9 cellular contexts compared by ENCODE assay signal in the genomic region with DNA sequence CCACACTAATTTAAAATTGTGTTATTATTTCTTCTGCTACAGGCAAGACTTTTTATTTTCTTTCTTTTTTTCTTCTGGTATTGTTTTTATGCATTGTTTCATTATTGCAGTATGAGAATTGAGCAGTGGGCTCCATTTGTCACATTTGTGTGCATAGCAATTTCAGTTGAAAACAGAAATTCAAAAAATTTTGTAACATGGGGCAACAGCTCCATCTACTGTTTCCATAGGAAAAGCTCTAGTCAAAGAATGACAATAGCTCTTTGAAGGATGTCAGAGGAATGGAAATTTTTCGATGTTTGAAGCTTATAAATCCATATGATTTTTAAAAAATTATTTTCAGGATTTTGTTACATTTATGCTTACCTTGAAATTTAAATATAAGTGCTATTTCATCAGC.
DNase-seq lines count a peak whose midpoint lies in the region; ATAC-seq and TF ChIP-seq lines count a peak whose summit lies in the region.
"Had no signal": no experiment of that assay in that cellular context is flagged by ENCODE, and none has a peak within 500 bp of the region (broad histone marks: within the 10 kb centered on the region; RNA-seq: fewer than 3 reads in every experiment).

No MANE protein-coding gene starts in this region.

- DNase-seq in CD4-positive, CD25-positive, alpha-beta regulatory T cell, result peak in 2 of 3 donors; percentile 27 to 50
- DNase-seq in M059J (ENCODE audit: low read depth) (peak; percentile 40), WTC11 (ENCODE audit: low spot score) (no peak), type B pancreatic cell (ENCODE audit: extremely low spot score, unreplicated experiment) (no peak), T1000 (lab: John Stamatoyannopoulos, UW) (no peak)

- H3K9ac ChIP-seq in iPS-18a (ENCODE audit: low read length), result no peak overlapping the region

- H3K27me3 ChIP-seq in CD4-positive, CD25-positive, alpha-beta regulatory T cell (ENCODE audit: control insufficient read depth, insufficient read depth, low read length), result no peaks in the 10 kb centered on the region
- H3K27me3 ChIP-seq in iPS-18a (ENCODE audit: control insufficient read depth, insufficient read depth, low read length), result no peaks in the 10 kb centered on the region

- CTCF ChIA-PET in WTC11 (lab: Charles Lee), result interaction anchor here (0.6 to 3.3 kb wide), 15 partner anchors 9 to 1764 kb away, joined by 3 to 16 read pairs (median 4); a partner anchor contains a TSS

- no peaks in the 10 kb centered on the region for H3K36me3 Mint-ChIP-seq in CD4-positive, CD25-positive, alpha-beta regulatory T cell
- H3K36me3 Mint-ChIP-seq in WTC11, result no peaks in the 10 kb centered on the region
- H3K36me3 Mint-ChIP-seq in type B pancreatic cell, result no peaks in the 10 kb centered on the region

- POLR2A ChIA-PET in WTC11 (lab: Charles Lee), result no interaction called here

- no peaks in the 10 kb centered on the region for H3K9me3 ChIP-seq in CD4-positive, CD25-positive, alpha-beta regulatory T cell (ENCODE audit: control insufficient read depth in 2 of 2, low read length in 2 of 2)
- H3K9me3 ChIP-seq in iPS-18a (ENCODE audit: control insufficient read depth, low read depth, low read length), result no peaks in the 10 kb centered on the region
- H3K9me3 ChIP-seq: mucosa of descending colon had no signal

- H3K4me1 Mint-ChIP-seq in CD4-positive, CD25-positive, alpha-beta regulatory T cell, result no peaks in the 10 kb centered on the region
- peaks cover 11% of the 10 kb centered on the region for H3K4me1 Mint-ChIP-seq in WTC11
- peaks cover 5% of the 10 kb centered on the region for H3K4me1 Mint-ChIP-seq in type B pancreatic cell (ENCODE audit: unreplicated experiment)

- H3K27me3 Mint-ChIP-seq in CD4-positive, CD25-positive, alpha-beta regulatory T cell, result no peaks in the 10 kb centered on the region
- no peaks in the 10 kb centered on the region for H3K27me3 Mint-ChIP-seq in WTC11 (ENCODE audit: low read depth)
- H3K27me3 Mint-ChIP-seq in type B pancreatic cell, result peaks cover 13% of the 10 kb centered on the region

- H3K9me3 Mint-ChIP-seq in CD4-positive, CD25-positive, alpha-beta regulatory T cell, result peaks cover 0 to 3% (median 0%) of the 10 kb centered on the region in 7 donors
- no peaks in the 10 kb centered on the region for H3K9me3 Mint-ChIP-seq in WTC11
- no peaks in the 10 kb centered on the region for H3K9me3 Mint-ChIP-seq in type B pancreatic cell

- H3K27ac ChIP-seq in CD4-positive, CD25-positive, alpha-beta regulatory T cell (ENCODE audit: insufficient read depth, low read length, poor library complexity, severe bottlenecking), result no peak overlapping the region
- no peak overlapping the region for H3K27ac ChIP-seq in iPS-18a (ENCODE audit: low read length)

- peak; percentile 47 for TF ChIP-seq CTCF in WTC11 (IDR thresholded peaks at IDR 0.05)
- peak; percentile 89 for TF ChIP-seq CTCF in type B pancreatic cell (conservative IDR thresholded peaks at IDR 0.05)

- H3K27ac Mint-ChIP-seq in CD4-positive, CD25-positive, alpha-beta regulatory T cell, result no peak overlapping the region
- H3K27ac Mint-ChIP-seq in WTC11 (peak overlapping the region; percentile 57; the same call in 1 of the 2 replicates), type B pancreatic cell (no peak overlapping the region)

- H3K36me3 ChIP-seq in CD4-positive, CD25-positive, alpha-beta regulatory T cell (ENCODE audit: control insufficient read depth, insufficient read depth, low read length), result no peaks in the 10 kb centered on the region
- H3K36me3 ChIP-seq in iPS-18a (ENCODE audit: control insufficient read depth, low read depth, low read length), result no peaks in the 10 kb centered on the region

- H3K4me3 Mint-ChIP-seq in CD4-positive, CD25-positive, alpha-beta regulatory T cell, result no peak overlapping the region
- H3K4me3 Mint-ChIP-seq in WTC11 (no peak overlapping the region), type B pancreatic cell (no peak overlapping the region)

- no peaks in the 10 kb centered on the region for H3K4me1 ChIP-seq in CD4-positive, CD25-positive, alpha-beta regulatory T cell (ENCODE audit: control insufficient read depth, insufficient read depth, low read length, poor library complexity, severe bottlenecking)
- H3K4me1 ChIP-seq in iPS-18a (ENCODE audit: control insufficient read depth, low read depth, low read length), result peaks cover 9% of the 10 kb centered on the region

- no peak overlapping the region for H3K4me3 ChIP-seq in CD4-positive, CD25-positive, alpha-beta regulatory T cell (ENCODE audit: low read depth, low read length)
- H3K4me3 ChIP-seq in iPS-18a (ENCODE audit: low read length), result peak overlapping the region; percentile 8
- H3K4me3 ChIP-seq: mucosa of descending colon had no signal

- no peak for ATAC-seq in CD4-positive, CD25-positive, alpha-beta regulatory T cell (ENCODE audit: low read depth in 2 of 2)
- peak; percentile 51 for ATAC-seq in GM18867 (IDR thresholded peaks at IDR 0.05; ENCODE audit: unreplicated experiment)
- no peak; the same call in 1 of the 2 replicates for ATAC-seq in WTC11
- ATAC-seq in HG03097 (IDR thresholded peaks at IDR 0.05; ENCODE audit: low FRiP score, unreplicated experiment), result no peak
- ATAC-seq: mucosa of descending colon had no signal

TF ChIP-seq in WTC11, 78 proteins besides CTCF, POLR2A, EP300 and RAD21:
- TF ChIP-seq TCF7 (CRISPR knock-in tag; IDR thresholded peaks at IDR 0.05; ENCODE audit: low read depth) (no peak), JUN (CRISPR knock-in tag; IDR thresholded peaks at IDR 0.05) (no peak), ELF4 (CRISPR knock-in tag; IDR thresholded peaks at IDR 0.05; ENCODE audit: low read depth) (no peak), NFATC4 (CRISPR knock-in tag; IDR thresholded peaks at IDR 0.05) (no peak), NR2C2 (CRISPR knock-in tag; IDR thresholded peaks at IDR 0.05) (no peak), CREM (CRISPR knock-in tag; IDR thresholded peaks at IDR 0.05) (no peak), RELA (CRISPR knock-in tag; IDR thresholded peaks at IDR 0.05; ENCODE audit: borderline replicate concordance) (no peak), ZNF396 (CRISPR knock-in tag; IDR thresholded peaks at IDR 0.05; ENCODE audit: borderline replicate concordance) (no peak)
- TF ChIP-seq, protein P1, sequence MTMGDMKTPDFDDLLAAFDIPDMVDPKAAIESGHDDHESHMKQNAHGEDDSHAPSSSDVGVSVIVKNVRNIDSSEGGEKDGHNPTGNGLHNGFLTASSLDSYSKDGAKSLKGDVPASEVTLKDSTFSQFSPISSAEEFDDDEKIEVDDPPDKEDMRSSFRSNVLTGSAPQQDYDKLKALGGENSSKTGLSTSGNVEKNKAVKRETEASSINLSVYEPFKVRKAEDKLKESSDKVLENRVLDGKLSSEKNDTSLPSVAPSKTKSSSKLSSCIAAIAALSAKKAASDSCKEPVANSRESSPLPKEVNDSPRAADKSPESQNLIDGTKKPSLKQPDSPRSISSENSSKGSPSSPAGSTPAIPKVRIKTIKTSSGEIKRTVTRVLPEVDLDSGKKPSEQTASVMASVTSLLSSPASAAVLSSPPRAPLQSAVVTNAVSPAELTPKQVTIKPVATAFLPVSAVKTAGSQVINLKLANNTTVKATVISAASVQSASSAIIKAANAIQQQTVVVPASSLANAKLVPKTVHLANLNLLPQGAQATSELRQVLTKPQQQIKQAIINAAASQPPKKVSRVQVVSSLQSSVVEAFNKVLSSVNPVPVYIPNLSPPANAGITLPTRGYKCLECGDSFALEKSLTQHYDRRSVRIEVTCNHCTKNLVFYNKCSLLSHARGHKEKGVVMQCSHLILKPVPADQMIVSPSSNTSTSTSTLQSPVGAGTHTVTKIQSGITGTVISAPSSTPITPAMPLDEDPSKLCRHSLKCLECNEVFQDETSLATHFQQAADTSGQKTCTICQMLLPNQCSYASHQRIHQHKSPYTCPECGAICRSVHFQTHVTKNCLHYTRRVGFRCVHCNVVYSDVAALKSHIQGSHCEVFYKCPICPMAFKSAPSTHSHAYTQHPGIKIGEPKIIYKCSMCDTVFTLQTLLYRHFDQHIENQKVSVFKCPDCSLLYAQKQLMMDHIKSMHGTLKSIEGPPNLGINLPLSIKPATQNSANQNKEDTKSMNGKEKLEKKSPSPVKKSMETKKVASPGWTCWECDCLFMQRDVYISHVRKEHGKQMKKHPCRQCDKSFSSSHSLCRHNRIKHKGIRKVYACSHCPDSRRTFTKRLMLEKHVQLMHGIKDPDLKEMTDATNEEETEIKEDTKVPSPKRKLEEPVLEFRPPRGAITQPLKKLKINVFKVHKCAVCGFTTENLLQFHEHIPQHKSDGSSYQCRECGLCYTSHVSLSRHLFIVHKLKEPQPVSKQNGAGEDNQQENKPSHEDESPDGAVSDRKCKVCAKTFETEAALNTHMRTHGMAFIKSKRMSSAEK (CRISPR knock-in tag; IDR thresholded peaks at IDR 0.05; ENCODE audit: borderline replicate concordance), result no peak
- TF ChIP-seq, protein P2, sequence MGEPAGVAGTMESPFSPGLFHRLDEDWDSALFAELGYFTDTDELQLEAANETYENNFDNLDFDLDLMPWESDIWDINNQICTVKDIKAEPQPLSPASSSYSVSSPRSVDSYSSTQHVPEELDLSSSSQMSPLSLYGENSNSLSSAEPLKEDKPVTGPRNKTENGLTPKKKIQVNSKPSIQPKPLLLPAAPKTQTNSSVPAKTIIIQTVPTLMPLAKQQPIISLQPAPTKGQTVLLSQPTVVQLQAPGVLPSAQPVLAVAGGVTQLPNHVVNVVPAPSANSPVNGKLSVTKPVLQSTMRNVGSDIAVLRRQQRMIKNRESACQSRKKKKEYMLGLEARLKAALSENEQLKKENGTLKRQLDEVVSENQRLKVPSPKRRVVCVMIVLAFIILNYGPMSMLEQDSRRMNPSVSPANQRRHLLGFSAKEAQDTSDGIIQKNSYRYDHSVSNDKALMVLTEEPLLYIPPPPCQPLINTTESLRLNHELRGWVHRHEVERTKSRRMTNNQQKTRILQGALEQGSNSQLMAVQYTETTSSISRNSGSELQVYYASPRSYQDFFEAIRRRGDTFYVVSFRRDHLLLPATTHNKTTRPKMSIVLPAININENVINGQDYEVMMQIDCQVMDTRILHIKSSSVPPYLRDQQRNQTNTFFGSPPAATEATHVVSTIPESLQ (CRISPR knock-in tag; IDR thresholded peaks at IDR 0.05), result no peak
- TF ChIP-seq, protein P3, sequence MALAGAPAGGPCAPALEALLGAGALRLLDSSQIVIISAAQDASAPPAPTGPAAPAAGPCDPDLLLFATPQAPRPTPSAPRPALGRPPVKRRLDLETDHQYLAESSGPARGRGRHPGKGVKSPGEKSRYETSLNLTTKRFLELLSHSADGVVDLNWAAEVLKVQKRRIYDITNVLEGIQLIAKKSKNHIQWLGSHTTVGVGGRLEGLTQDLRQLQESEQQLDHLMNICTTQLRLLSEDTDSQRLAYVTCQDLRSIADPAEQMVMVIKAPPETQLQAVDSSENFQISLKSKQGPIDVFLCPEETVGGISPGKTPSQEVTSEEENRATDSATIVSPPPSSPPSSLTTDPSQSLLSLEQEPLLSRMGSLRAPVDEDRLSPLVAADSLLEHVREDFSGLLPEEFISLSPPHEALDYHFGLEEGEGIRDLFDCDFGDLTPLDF (CRISPR knock-in tag; IDR thresholded peaks at IDR 0.05), result no peak

Comparison
In these comparisons a context has a peak if more than half of its experiments do, and no peak if none do; other contexts are left out.
1. DNase-seq: peak in CD4-positive, CD25-positive, alpha-beta regulatory T cell (2 of 3) and M059J (single experiment); none in WTC11 (single experiment), type B pancreatic cell (single experiment) and T1000 (single experiment).